Comparison of ENCODE assay signal across 1 cellular context in the genomic region with DNA sequence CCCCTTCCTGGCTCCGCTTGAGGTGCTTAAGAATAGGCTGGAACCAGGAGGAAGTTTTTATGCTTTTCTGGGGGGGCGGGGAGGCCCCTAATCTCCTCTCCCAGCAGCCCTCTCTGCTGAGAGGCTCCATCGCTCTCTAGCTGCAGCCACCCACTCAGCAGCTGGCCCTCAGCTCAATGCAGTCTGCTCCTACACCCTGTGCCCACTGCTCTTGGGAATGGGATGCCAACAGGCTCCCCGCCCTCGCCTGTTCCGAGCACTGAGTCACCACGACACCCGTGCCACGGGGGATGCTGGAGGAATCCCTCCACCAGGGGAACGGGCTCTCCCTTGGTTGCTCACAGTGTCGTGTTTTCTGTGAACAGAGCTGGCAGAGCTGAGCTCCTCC.
TF ChIP-seq lines count a peak whose summit lies in the region.

No MANE protein-coding gene starts in this region.

TF ChIP-seq in GM12878, 131 proteins besides CTCF, POLR2A, EP300 and RAD21 (continued from another document):
- TF ChIP-seq MTA2 (IDR thresholded peaks at IDR 0.05; ENCODE audit: low read depth) (no peak), NFYA (IDR thresholded peaks at IDR 0.05; ENCODE audit: borderline replicate concordance, low read depth, low read length) (no peak), SKIL (IDR thresholded peaks at IDR 0.05; ENCODE audit: low read depth, poor library complexity, severe bottlenecking) (no peak), CEBPB (IDR thresholded peaks at IDR 0.05; ENCODE audit: borderline replicate concordance in 1 of 2, low read depth in 2 of 2, low read length in 2 of 2) (no peak), EED (IDR thresholded peaks at IDR 0.05; ENCODE audit: low read depth) (no peak), REST (IDR thresholded peaks at IDR 0.05; ENCODE audit: low read depth, low read length) (no peak), EZH2 (IDR thresholded peaks at IDR 0.05; ENCODE audit: borderline replicate concordance, control insufficient read depth, low read depth, low read length) (no peak), EGR1 (IDR thresholded peaks at IDR 0.05; ENCODE audit: borderline replicate concordance in 1 of 2, low read depth in 2 of 2, low read length in 2 of 2) (peak in 1 of 2 experiments; percentile 54; a peak in 1 of 3 replicates)
